ENCODE assay signal across 34 cellular contexts in the genomic region with DNA sequence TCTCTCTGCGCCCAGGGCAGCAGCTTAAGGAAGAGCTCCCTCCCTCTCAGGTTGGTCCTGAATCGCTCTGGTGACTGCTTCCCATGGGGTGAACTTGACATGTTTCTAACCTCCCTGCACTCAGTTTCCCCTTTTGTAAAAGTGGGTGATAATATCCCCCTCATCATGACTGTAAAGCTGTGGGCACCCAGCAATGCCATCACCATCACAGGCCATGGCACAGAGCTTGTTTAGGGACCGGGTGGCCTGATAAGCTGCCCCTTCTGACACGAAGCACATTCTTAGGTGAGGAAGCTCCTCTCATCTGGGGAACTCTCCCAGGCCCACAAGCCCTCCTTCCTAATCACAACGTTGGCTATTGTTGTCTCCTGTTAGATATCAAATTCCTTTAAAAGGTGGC.
"Had no signal": no experiment of that assay in that cellular context is flagged by ENCODE, and none has a peak within 500 bp of the region (broad histone marks: within the 10 kb centered on the region; RNA-seq: fewer than 3 reads in every experiment).

No MANE protein-coding gene starts in this region.

- H3K4me1 Mint-ChIP-seq: activated B cell treated with CpG ODN at 0.5 μM for 24 hours; activated CD4-positive, alpha-beta memory T cell treated with anti-CD3 and anti-CD28 coated beads, Interleukin-2, amount 10 ng/mL, durations not matched to agents 7 days and 5 days; activated CD4-positive, alpha-beta T cell treated with anti-CD3 and anti-CD28 coated beads, Interleukin-2, amount 10 ng/mL, durations not matched to agents 24 days and 14 days; activated CD8-positive, alpha-beta memory T cell treated with anti-CD3 and anti-CD28 coated beads, Interleukin-2, amount 10 ng/mL, durations not matched to agents 7 days and 5 days; activated naive CD8-positive, alpha-beta T cell treated with anti-CD3 and anti-CD28 coated beads for 36 hours; activated T-helper 17 cell treated with anti-CD3 and anti-CD28 coated beads, Interleukin-2, amount 50 U/mL, for 72 hours had no signal

- H3K36me3 ChIP-seq: adrenal gland, brain microvascular endothelial cell, breast epithelium had no signal

- H3K27ac ChIP-seq: adrenal gland, body of pancreas, brain microvascular endothelial cell, breast epithelium, VCaP had no signal

- H3K4me1 ChIP-seq: adrenal gland, body of pancreas, breast epithelium had no signal

- H3K27me3 ChIP-seq: adrenal gland, body of pancreas, brain microvascular endothelial cell, breast epithelium had no signal

- ATAC-seq: activated CD8-positive, alpha-beta memory T cell treated with anti-CD3 and anti-CD28 coated beads, Interleukin-2, amount 10 ng/mL, durations not matched to agents 7 days and 5 days; activated CD8-positive, alpha-beta T cell treated with anti-CD3 and anti-CD28 coated beads, Interleukin-2, amount 10 ng/mL, durations not matched to agents 7 days and 5 days; activated naive CD4-positive, alpha-beta T cell treated with anti-CD3 and anti-CD28 coated beads, Interleukin-2, amount 50 U/mL, for 72 hours; activated T-cell treated with anti-CD3 and anti-CD28 coated beads, Interleukin-2, amount 50 U/mL, for 72 hours; activated T-helper 17 cell treated with anti-CD3 and anti-CD28 coated beads, Interleukin-2, amount 50 U/mL, for 72 hours; body of pancreas had no signal

- H3K27me3 Mint-ChIP-seq: activated B cell treated with CpG ODN at 0.5 μM for 24 hours; activated CD4-positive, alpha-beta memory T cell treated with anti-CD3 and anti-CD28 coated beads, Interleukin-2, amount 10 ng/mL, durations not matched to agents 7 days and 5 days; activated CD4-positive, alpha-beta T cell treated with anti-CD3 and anti-CD28 coated beads, Interleukin-2, amount 10 ng/mL, durations not matched to agents 24 days and 14 days; activated CD8-positive, alpha-beta memory T cell treated with anti-CD3 and anti-CD28 coated beads, Interleukin-2, amount 10 ng/mL, durations not matched to agents 7 days and 5 days; activated naive CD8-positive, alpha-beta T cell treated with anti-CD3 and anti-CD28 coated beads for 36 hours; activated T-cell treated with anti-CD3 and anti-CD28 coated beads, Interleukin-2, amount 50 U/mL, for 24 hours; activated T-helper 17 cell treated with anti-CD3 and anti-CD28 coated beads, Interleukin-2, amount 50 U/mL, for 72 hours had no signal

- H3K9me3 ChIP-seq: adrenal gland, body of pancreas had no signal

- H3K36me3 Mint-ChIP-seq: activated naive CD8-positive, alpha-beta T cell treated with anti-CD3 and anti-CD28 coated beads for 36 hours had no signal

- H3K27ac Mint-ChIP-seq: activated B cell treated with CpG ODN at 0.5 μM for 24 hours; activated CD4-positive, alpha-beta memory T cell treated with anti-CD3 and anti-CD28 coated beads, Interleukin-2, amount 10 ng/mL, durations not matched to agents 7 days and 5 days; activated CD4-positive, alpha-beta T cell treated with anti-CD3 and anti-CD28 coated beads, Interleukin-2, amount 10 ng/mL, durations not matched to agents 24 days and 14 days; activated CD8-positive, alpha-beta memory T cell treated with anti-CD3 and anti-CD28 coated beads, Interleukin-2, amount 10 ng/mL, durations not matched to agents 7 days and 5 days; activated CD8-positive, alpha-beta T cell treated with anti-CD3 and anti-CD28 coated beads, Interleukin-2, amount 10 ng/mL, durations not matched to agents 7 days and 5 days; activated naive CD4-positive, alpha-beta T cell treated with anti-CD3 and anti-CD28 coated beads for 36 hours; activated naive CD4-positive, alpha-beta T cell treated with anti-CD3 and anti-CD28 coated beads, Interleukin-2, amount 50 U/mL, for 72 hours; activated naive CD8-positive, alpha-beta T cell treated with anti-CD3 and anti-CD28 coated beads for 36 hours; activated T-cell treated with anti-CD3 and anti-CD28 coated beads, Interleukin-2, amount 50 U/mL, for 24 hours; activated T-cell treated with anti-CD3 and anti-CD28 coated beads, Interleukin-2, amount 50 U/mL, for 72 hours; activated T-helper 1 cell treated with anti-CD3 and anti-CD28 coated beads, Interleukin-12 subunit alpha, Interleukin-12 subunit beta, Interleukin-2, Interleukin-4 antibody, amounts not matched to agents 30 ng/mL and 10 ng/mL and 1 ng/mL, durations not matched to agents 14 hours and 24 hours and 36 hours; activated T-helper 17 cell treated with anti-CD3 and anti-CD28 coated beads, Interleukin-2, amount 50 U/mL, for 72 hours; T-helper 1 cell treated with Interleukin-12 subunit alpha and Interleukin-12 subunit beta and Interleukin-4 antibody, amounts not matched to agents 30 μg/mL and 1 μg/mL, for 36 hours; T-helper 2 cell treated with Interferon-gamma antibody and Interleukin-4, amounts not matched to agents 5 μg/mL and 100 μg/mL, for 36 hours had no signal

- H3K4me3 Mint-ChIP-seq: activated B cell treated with CpG ODN at 0.5 μM for 24 hours; activated CD4-positive, alpha-beta memory T cell treated with anti-CD3 and anti-CD28 coated beads, Interleukin-2, amount 10 ng/mL, durations not matched to agents 7 days and 5 days; activated CD4-positive, alpha-beta T cell treated with anti-CD3 and anti-CD28 coated beads, Interleukin-2, amount 10 ng/mL, durations not matched to agents 24 days and 14 days; activated CD8-positive, alpha-beta memory T cell treated with anti-CD3 and anti-CD28 coated beads, Interleukin-2, amount 10 ng/mL, durations not matched to agents 7 days and 5 days; activated CD8-positive, alpha-beta T cell treated with anti-CD3 and anti-CD28 coated beads, Interleukin-2, amount 10 ng/mL, durations not matched to agents 7 days and 5 days; activated naive CD4-positive, alpha-beta T cell treated with anti-CD3 and anti-CD28 coated beads for 36 hours; activated naive CD8-positive, alpha-beta T cell treated with anti-CD3 and anti-CD28 coated beads for 36 hours; activated T-cell treated with anti-CD3 and anti-CD28 coated beads, Interleukin-2, amount 50 U/mL, for 24 hours; activated T-cell treated with anti-CD3 and anti-CD28 coated beads, Interleukin-2, amount 50 U/mL, for 72 hours; activated T-helper 1 cell treated with anti-CD3 and anti-CD28 coated beads, Interleukin-12 subunit alpha, Interleukin-12 subunit beta, Interleukin-2, Interleukin-4 antibody, amounts not matched to agents 30 ng/mL and 10 ng/mL and 1 ng/mL, durations not matched to agents 14 hours and 24 hours and 36 hours; activated T-helper 17 cell treated with anti-CD3 and anti-CD28 coated beads, Interleukin-2, amount 50 U/mL, for 72 hours; T-helper 1 cell treated with Interleukin-12 subunit alpha and Interleukin-12 subunit beta and Interleukin-4 antibody, amounts not matched to agents 30 μg/mL and 1 μg/mL, for 36 hours; T-helper 2 cell treated with Interferon-gamma antibody and Interleukin-4, amounts not matched to agents 5 μg/mL and 100 μg/mL, for 36 hours had no signal

- DNase-seq: activated B cell treated with CpG ODN at 0.5 μM for 24 hours; activated CD4-positive, alpha-beta memory T cell treated with anti-CD3 and anti-CD28 coated beads, Interleukin-2, amount 10 ng/mL, durations not matched to agents 7 days and 5 days; activated CD4-positive, alpha-beta T cell treated with anti-CD3 and anti-CD28 coated beads for 4 hours; activated CD4-positive, alpha-beta T cell treated with anti-CD3 and anti-CD28 coated beads, Interleukin-2, amount 10 ng/mL, durations not matched to agents 24 days and 14 days; activated CD4-positive, alpha-beta T cell treated with anti-CD3 and anti-CD28 coated beads, Interleukin-2, amount 50 U/mL, for 48 hours; activated CD4-positive, CD25-positive, alpha-beta regulatory T cell treated with anti-CD3 and anti-CD28 coated beads, Interleukin-2, amount 50 U/mL, for 72 hours; activated CD8-positive, alpha-beta memory T cell treated with anti-CD3 and anti-CD28 coated beads for 24 hours; activated CD8-positive, alpha-beta memory T cell treated with anti-CD3 and anti-CD28 coated beads, Interleukin-2, amount 10 ng/mL, durations not matched to agents 7 days and 5 days; activated CD8-positive, alpha-beta memory T cell treated with anti-CD3 and anti-CD28 coated beads, Interleukin-2, amount 50 U/mL, for 48 hours; activated CD8-positive, alpha-beta T cell treated with anti-CD3 and anti-CD28 coated beads, Interleukin-2, amount 10 ng/mL, durations not matched to agents 7 days and 5 days; activated effector memory CD4-positive, alpha-beta T cell treated with anti-CD3 and anti-CD28 coated beads, Interleukin-2, amount 50 U/mL, for 16 hours; activated gamma-delta T cell treated with Interleukin-2 at 50 U/mL for 16 hours; activated naive CD4-positive, alpha-beta T cell; activated naive CD4-positive, alpha-beta T cell treated with anti-CD3 and anti-CD28 coated beads for 36 hours; activated naive CD4-positive, alpha-beta T cell treated with anti-CD3 and anti-CD28 coated beads, Interleukin-2, amount 50 U/mL, for 16 hours; activated naive CD8-positive, alpha-beta T cell treated with anti-CD3 and anti-CD28 coated beads for 36 hours; activated T-cell treated with anti-CD3 and anti-CD28 coated beads, Interleukin-2, amount 50 U/mL, for 24 hours; activated T-cell treated with anti-CD3 and anti-CD28 coated beads, Interleukin-2, amount 50 U/mL, for 72 hours; adrenal gland; amniotic stem cell; aorta; body of pancreas; brain microvascular endothelial cell; central memory CD4-positive, alpha-beta T cell; T-helper 1 cell; T-helper 2 cell; T-helper 9 cell had no signal

- H3K4me3 ChIP-seq: adrenal gland, body of pancreas, breast epithelium had no signal
